ENCODE assay signal across 2 cellular contexts in the genomic region with DNA sequence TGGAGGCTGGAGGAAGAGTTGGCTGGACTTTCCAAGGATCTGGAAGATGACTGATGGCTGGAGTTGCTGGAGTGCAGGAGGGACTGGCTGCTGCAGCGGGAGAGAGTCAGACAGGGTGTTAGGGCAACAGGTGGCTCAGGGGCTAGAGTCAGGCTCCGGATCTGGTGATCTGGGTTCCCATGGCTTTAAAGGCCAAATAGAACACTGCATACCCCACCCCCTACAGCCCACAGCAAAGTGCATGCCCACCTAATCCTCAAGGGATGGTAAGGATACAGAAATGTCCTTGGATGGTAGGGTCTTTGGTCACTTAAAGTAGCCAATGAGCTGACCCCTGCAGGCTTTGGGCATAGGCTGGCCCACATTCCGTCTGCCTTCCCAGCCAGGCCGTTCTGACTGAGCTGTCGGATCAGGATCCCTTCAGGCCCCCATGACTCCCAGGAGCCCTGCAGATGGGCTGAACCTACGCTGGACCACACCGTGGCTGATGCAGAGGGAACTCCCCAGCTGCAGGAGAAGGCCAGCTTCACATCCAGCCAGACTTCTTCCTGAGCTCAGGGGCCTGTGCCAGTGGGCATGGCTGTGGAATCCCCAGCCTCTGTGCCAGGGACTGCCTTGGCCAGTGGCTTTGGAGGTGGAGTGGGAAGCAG.
TF ChIP-seq lines count a peak whose summit lies in the region.

No MANE protein-coding gene starts in this region.

TF ChIP-seq in A549, 52 proteins besides CTCF, POLR2A, EP300 and RAD21:
- TF ChIP-seq TFCP2L1 (CRISPR knock-in tag; IDR thresholded peaks at IDR 0.05), result no peak
- TF ChIP-seq EHF (CRISPR knock-in tag; IDR thresholded peaks at IDR 0.05), result no peak
- TF ChIP-seq CBX8 (IDR thresholded peaks at IDR 0.05), result no peak
- no peak for TF ChIP-seq MAZ (IDR thresholded peaks at IDR 0.05; ENCODE audit: borderline replicate concordance, low read depth, low read length)
- TF ChIP-seq, protein P1, sequence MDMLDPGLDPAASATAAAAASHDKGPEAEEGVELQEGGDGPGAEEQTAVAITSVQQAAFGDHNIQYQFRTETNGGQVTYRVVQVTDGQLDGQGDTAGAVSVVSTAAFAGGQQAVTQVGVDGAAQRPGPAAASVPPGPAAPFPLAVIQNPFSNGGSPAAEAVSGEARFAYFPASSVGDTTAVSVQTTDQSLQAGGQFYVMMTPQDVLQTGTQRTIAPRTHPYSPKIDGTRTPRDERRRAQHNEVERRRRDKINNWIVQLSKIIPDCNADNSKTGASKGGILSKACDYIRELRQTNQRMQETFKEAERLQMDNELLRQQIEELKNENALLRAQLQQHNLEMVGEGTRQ (IDR thresholded peaks at IDR 0.05), result no peak
- no peak for TF ChIP-seq ESRRA (IDR thresholded peaks at IDR 0.05; ENCODE audit: borderline replicate concordance, low read length)
- no peak for TF ChIP-seq ZC3H11A (IDR thresholded peaks at IDR 0.05)
- no peak for TF ChIP-seq ZSCAN20 (CRISPR knock-in tag; IDR thresholded peaks at IDR 0.05)
- no peak for TF ChIP-seq KDM5A (IDR thresholded peaks at IDR 0.05)
- TF ChIP-seq, protein P2, sequence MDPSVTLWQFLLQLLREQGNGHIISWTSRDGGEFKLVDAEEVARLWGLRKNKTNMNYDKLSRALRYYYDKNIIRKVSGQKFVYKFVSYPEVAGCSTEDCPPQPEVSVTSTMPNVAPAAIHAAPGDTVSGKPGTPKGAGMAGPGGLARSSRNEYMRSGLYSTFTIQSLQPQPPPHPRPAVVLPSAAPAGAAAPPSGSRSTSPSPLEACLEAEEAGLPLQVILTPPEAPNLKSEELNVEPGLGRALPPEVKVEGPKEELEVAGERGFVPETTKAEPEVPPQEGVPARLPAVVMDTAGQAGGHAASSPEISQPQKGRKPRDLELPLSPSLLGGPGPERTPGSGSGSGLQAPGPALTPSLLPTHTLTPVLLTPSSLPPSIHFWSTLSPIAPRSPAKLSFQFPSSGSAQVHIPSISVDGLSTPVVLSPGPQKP (IDR thresholded peaks at IDR 0.05; ENCODE audit: low read depth, low read length), result no peak
- no peak for TF ChIP-seq NR3C1 (IDR thresholded peaks at IDR 0.05)
- no peak for TF ChIP-seq SREBF2 (IDR thresholded peaks at IDR 0.05)
- TF ChIP-seq TP53 (CRISPR knock-in tag; IDR thresholded peaks at IDR 0.05), result no peak; the same call in 1 of the 2 replicates
- no peak for TF ChIP-seq CEBPB (IDR thresholded peaks at IDR 0.05)
- peak; percentile 95 for TF ChIP-seq POLR2AphosphoS2 (conservative IDR thresholded peaks at IDR 0.05; ENCODE audit: low read length)
- TF ChIP-seq RARB (CRISPR knock-in tag; IDR thresholded peaks at IDR 0.05), result no peak
- no peak for TF ChIP-seq PHF8 (IDR thresholded peaks at IDR 0.05; ENCODE audit: borderline replicate concordance, low read depth)
- TF ChIP-seq FOSB (CRISPR knock-in tag; IDR thresholded peaks at IDR 0.05), result peak; percentile 9; the same call in 1 of the 2 replicates
- TF ChIP-seq HOXB13 (CRISPR knock-in tag; IDR thresholded peaks at IDR 0.05; ENCODE audit: low read depth), result peak; percentile 74; the same call in 1 of the 2 replicates
- TF ChIP-seq CHD2 (IDR thresholded peaks at IDR 0.05; ENCODE audit: low read length, partially characterized antibody), result no peak
- no peak for TF ChIP-seq MYC (IDR thresholded peaks at IDR 0.05; ENCODE audit: borderline replicate concordance, low read length)
- TF ChIP-seq ZFP36 (IDR thresholded peaks at IDR 0.05; ENCODE audit: borderline replicate concordance, partially characterized antibody), result no peak
- TF ChIP-seq SMC3 (IDR thresholded peaks at IDR 0.05), result no peak
- TF ChIP-seq HEYL (CRISPR knock-in tag; IDR thresholded peaks at IDR 0.05), result no peak
- no peak for TF ChIP-seq MAFK (IDR thresholded peaks at IDR 0.05; ENCODE audit: partially characterized antibody)
- no peak for TF ChIP-seq GATA3 (IDR thresholded peaks at IDR 0.05; ENCODE audit: borderline replicate concordance)
- no peak; the same call in 1 of the 2 replicates for TF ChIP-seq HOXA7 (CRISPR knock-in tag; IDR thresholded peaks at IDR 0.05)
- no peak for TF ChIP-seq RCOR1 (IDR thresholded peaks at IDR 0.05; ENCODE audit: low read depth, low read length)
- TF ChIP-seq, protein P3, sequence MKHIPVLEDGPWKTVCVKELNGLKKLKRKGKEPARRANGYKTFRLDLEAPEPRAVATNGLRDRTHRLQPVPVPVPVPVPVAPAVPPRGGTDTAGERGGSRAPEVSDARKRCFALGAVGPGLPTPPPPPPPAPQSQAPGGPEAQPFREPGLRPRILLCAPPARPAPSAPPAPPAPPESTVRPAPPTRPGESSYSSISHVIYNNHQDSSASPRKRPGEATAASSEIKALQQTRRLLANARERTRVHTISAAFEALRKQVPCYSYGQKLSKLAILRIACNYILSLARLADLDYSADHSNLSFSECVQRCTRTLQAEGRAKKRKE (CRISPR knock-in tag; IDR thresholded peaks at IDR 0.05; ENCODE audit: low read depth), result 0 out of 2 replicates have a peak, but pooled peaks have one; percentile 31
- TF ChIP-seq JUN (IDR thresholded peaks at IDR 0.05), result no peak; a peak in 1 of 5 replicates
- TF ChIP-seq, protein P4, sequence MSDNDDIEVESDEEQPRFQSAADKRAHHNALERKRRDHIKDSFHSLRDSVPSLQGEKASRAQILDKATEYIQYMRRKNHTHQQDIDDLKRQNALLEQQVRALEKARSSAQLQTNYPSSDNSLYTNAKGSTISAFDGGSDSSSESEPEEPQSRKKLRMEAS (IDR thresholded peaks at IDR 0.05), result 0 out of 2 replicates have a peak, but pooled peaks have one; percentile 13
- TF ChIP-seq, protein P5, sequence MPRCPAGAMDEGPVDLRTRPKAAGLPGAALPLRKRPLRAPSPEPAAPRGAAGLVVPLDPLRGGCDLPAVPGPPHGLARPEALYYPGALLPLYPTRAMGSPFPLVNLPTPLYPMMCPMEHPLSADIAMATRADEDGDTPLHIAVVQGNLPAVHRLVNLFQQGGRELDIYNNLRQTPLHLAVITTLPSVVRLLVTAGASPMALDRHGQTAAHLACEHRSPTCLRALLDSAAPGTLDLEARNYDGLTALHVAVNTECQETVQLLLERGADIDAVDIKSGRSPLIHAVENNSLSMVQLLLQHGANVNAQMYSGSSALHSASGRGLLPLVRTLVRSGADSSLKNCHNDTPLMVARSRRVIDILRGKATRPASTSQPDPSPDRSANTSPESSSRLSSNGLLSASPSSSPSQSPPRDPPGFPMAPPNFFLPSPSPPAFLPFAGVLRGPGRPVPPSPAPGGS (IDR thresholded peaks at IDR 0.05), result 0 out of 3 replicates have a peak, but pooled peaks have one; percentile 25
- no peak for TF ChIP-seq RNF2 (IDR thresholded peaks at IDR 0.05; ENCODE audit: borderline replicate concordance, low read depth)
- no peak for TF ChIP-seq JUNB (IDR thresholded peaks at IDR 0.05)
- TF ChIP-seq CHD4 (IDR thresholded peaks at IDR 0.05; ENCODE audit: borderline replicate concordance), result no peak
- TF ChIP-seq FOXS1 (CRISPR knock-in tag; IDR thresholded peaks at IDR 0.05), result no peak
- TF ChIP-seq HOXB5 (CRISPR knock-in tag; IDR thresholded peaks at IDR 0.05), result peak; percentile 38
- TF ChIP-seq BHLHE40 (IDR thresholded peaks at IDR 0.05; ENCODE audit: low read depth, low read length), result no peak
- TF ChIP-seq, protein P6, sequence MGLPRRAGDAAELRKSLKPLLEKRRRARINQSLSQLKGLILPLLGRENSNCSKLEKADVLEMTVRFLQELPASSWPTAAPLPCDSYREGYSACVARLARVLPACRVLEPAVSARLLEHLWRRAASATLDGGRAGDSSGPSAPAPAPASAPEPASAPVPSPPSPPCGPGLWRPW (IDR thresholded peaks at IDR 0.05), result no peak
TF ChIP-seq in A549: peak in this region for 7.

TF ChIP-seq in IMR-90, 13 proteins besides CTCF, POLR2A, EP300 and RAD21:
- no peak for TF ChIP-seq CEBPB (IDR thresholded peaks at IDR 0.05; ENCODE audit: low read depth, low read length)
- no peak for TF ChIP-seq RCOR1 (IDR thresholded peaks at IDR 0.05; ENCODE audit: insufficient replicate concordance, low read length)
- no peak for TF ChIP-seq MAFK (IDR thresholded peaks at IDR 0.05; ENCODE audit: low read depth, low read length)
- no peak for TF ChIP-seq SMC3 (IDR thresholded peaks at IDR 0.05; ENCODE audit: low read depth, low read length)
- no peak for TF ChIP-seq RFX5 (IDR thresholded peaks at IDR 0.05; ENCODE audit: low read depth, low read length)
- no peak for TF ChIP-seq MXI1 (IDR thresholded peaks at IDR 0.05; ENCODE audit: borderline replicate concordance, low read depth, low read length)
- TF ChIP-seq BHLHE40 (IDR thresholded peaks at IDR 0.05; ENCODE audit: low read depth, low read length), result no peak
- TF ChIP-seq FOS (IDR thresholded peaks at IDR 0.05; ENCODE audit: low read depth, low read length), result no peak
